ENCODE assay signal across 11 cellular contexts in genomic region chr9:69745716-69746538, GRCh38. TPM values are rescaled to one million over a fixed set of nuclear protein-coding genes. Genes with fewer than 3 reads are reported as not detected.
A peak's percentile ranks its signal among the peaks of the same experiment; 100 is the strongest.
DNase-seq lines count a peak whose midpoint lies in the region; ATAC-seq, FAIRE-seq and TF ChIP-seq lines count a peak whose summit lies in the region.
"Had no signal": no experiment of that assay in that cellular context is flagged by ENCODE, and none has a peak within 500 bp of the region (broad histone marks: within the 10 kb centered on the region; RNA-seq: fewer than 3 reads in every experiment).

No MANE protein-coding gene starts in this region.

- H3K9ac ChIP-seq in HUES48 (ENCODE audit: low read depth, low read length): no peak overlapping the region

- peak overlapping the region in 1 of 2 donors; percentile 43 for H3K4me3 Mint-ChIP-seq in CD14-positive monocyte
- H3K4me3 Mint-ChIP-seq: activated CD8-positive, alpha-beta memory T cell treated with anti-CD3 and anti-CD28 coated beads, Interleukin-2, amount 10 ng/mL, durations not matched to agents 7 days and 5 days had no signal

- peaks cover 99% of the 10 kb centered on the region for H3K36me3 ChIP-seq in HUES48 (ENCODE audit: control insufficient read depth, insufficient read depth, low read length)
- peaks cover 2% of the 10 kb centered on the region for H3K36me3 ChIP-seq in bronchial epithelial cell (ENCODE audit: control insufficient read depth, insufficient read depth, low read length)
- H3K36me3 ChIP-seq in mesodermal cell (ENCODE audit: control insufficient read depth, insufficient read depth, low read length): peaks cover 45% of the 10 kb centered on the region

- no peak for DNase-seq in CD14-positive monocyte (ENCODE audit: low spot score)
- peak; percentile 21 for DNase-seq in bronchial epithelial cell (ENCODE audit: low read depth)
- no peak for DNase-seq in SHP77 treated with DMSO at 0.1 percent for 48 hours (lab: John Stamatoyannopoulos, UW)
- DNase-seq: activated CD8-positive, alpha-beta memory T cell treated with anti-CD3 and anti-CD28 coated beads, Interleukin-2, amount 10 ng/mL, durations not matched to agents 7 days and 5 days; esophagus squamous epithelium; NK-92 treated with Interleukin-12 subunit alpha and Interleukin-12 subunit beta, amount 100 ng/mL, for 24 hours; sigmoid colon had no signal

- no peaks in the 10 kb centered on the region for H3K9me3 Mint-ChIP-seq in CD14-positive monocyte

- no peaks in the 10 kb centered on the region for H3K27me3 Mint-ChIP-seq in CD14-positive monocyte (ENCODE audit: low read depth in 3 of 3)
- H3K27me3 Mint-ChIP-seq: activated CD8-positive, alpha-beta memory T cell treated with anti-CD3 and anti-CD28 coated beads, Interleukin-2, amount 10 ng/mL, durations not matched to agents 7 days and 5 days had no signal

- no peaks in the 10 kb centered on the region for H3K27me3 ChIP-seq in HUES48 (ENCODE audit: control insufficient read depth, insufficient read depth, low read length)
- no peaks in the 10 kb centered on the region for H3K27me3 ChIP-seq in bronchial epithelial cell (ENCODE audit: control insufficient read depth, insufficient read depth, low read length)
- H3K27me3 ChIP-seq: esophagus squamous epithelium, sigmoid colon had no signal

- peaks cover 18% of the 10 kb centered on the region for H3K4me1 Mint-ChIP-seq in CD14-positive monocyte

- no peak overlapping the region for H3K4me3 ChIP-seq in HUES48 (ENCODE audit: low read depth, low read length)
- H3K4me3 ChIP-seq in bronchial epithelial cell (ENCODE audit: low read depth, low read length): no peak overlapping the region
- no peak overlapping the region for H3K4me3 ChIP-seq in mesodermal cell (ENCODE audit: extremely low read depth, insufficient read depth, low read length, poor library complexity, severe bottlenecking)
- H3K4me3 ChIP-seq: esophagus squamous epithelium, sigmoid colon had no signal

- intact Hi-C loops in CD14-positive monocyte (cut with micrococcal nuclease): no loop called here

- H3K9me3 ChIP-seq in HUES48 (ENCODE audit: control insufficient read depth, insufficient read depth, low read length) (no peaks in the 10 kb centered on the region), mesodermal cell (ENCODE audit: control insufficient read depth, low read length) (no peaks in the 10 kb centered on the region)
- H3K9me3 ChIP-seq: esophagus squamous epithelium, sigmoid colon had no signal

- H3K27ac Mint-ChIP-seq in CD14-positive monocyte: peak overlapping the region; percentile 61 to 90 (median 83)
- H3K27ac Mint-ChIP-seq: activated CD8-positive, alpha-beta memory T cell treated with anti-CD3 and anti-CD28 coated beads, Interleukin-2, amount 10 ng/mL, durations not matched to agents 7 days and 5 days had no signal

- ATAC-seq in esophagus mucosa: no peak
- no peak for ATAC-seq in GM21528 (IDR thresholded peaks at IDR 0.05; ENCODE audit: low FRiP score, unreplicated experiment)
- ATAC-seq: activated CD8-positive, alpha-beta memory T cell treated with anti-CD3 and anti-CD28 coated beads, Interleukin-2, amount 10 ng/mL, durations not matched to agents 7 days and 5 days had no signal

- H3K36me3 Mint-ChIP-seq in CD14-positive monocyte: peaks cover 41 to 57% of the 10 kb centered on the region in 2 donors

- H3K27ac ChIP-seq in HUES48 (ENCODE audit: low read depth, low read length): peak overlapping the region; percentile 61
- H3K27ac ChIP-seq in mesodermal cell (ENCODE audit: low read depth, low read length, severe bottlenecking): peak overlapping the region; percentile 33
- H3K27ac ChIP-seq: esophagus squamous epithelium, sigmoid colon had no signal

- 90 to 96% methylated on average over 3 of the region's 5 CpGs for WGBS in mesodermal cell (ENCODE audit: insufficient coverage in 2 of 2), 2 experiments

- TF ChIP-seq CTCF in CD14-positive monocyte (IDR thresholded peaks at IDR 0.05) (no peak), bronchial epithelial cell (IDR thresholded peaks at IDR 0.05; ENCODE audit: insufficient read depth, low read length, severe bottlenecking) (no peak)

- H3K4me1 ChIP-seq in HUES48 (ENCODE audit: control insufficient read depth, insufficient read depth, low read length): peaks cover 43% of the 10 kb centered on the region
- H3K4me1 ChIP-seq in mesodermal cell (ENCODE audit: control insufficient read depth, insufficient read depth, low read length, poor library complexity, severe bottlenecking): peaks cover 23% of the 10 kb centered on the region

- no peak for FAIRE-seq in bronchial epithelial cell (lab: Jason Lieb, UNC)

RNA-seq across cellular contexts. Expression of gene PTAR1, which starts 13.9 kb away (rescaled TPM):
- 10 to 100 TPM; 12.3 to 13.4 TPM for polyA plus RNA-seq in CD14-positive monocyte
- total RNA-seq in bronchial epithelial cell: 53.9 and 59.5 TPM in 2 replicates
- polyA plus RNA-seq in mesodermal cell (2013, experiment 1 of 2): 27.6 TPM
- 23.6 TPM for polyA plus RNA-seq in mesodermal cell (2013, experiment 2 of 2)
- total RNA-seq in esophagus mucosa: 19.8 TPM
